16 cellular contexts compared by ENCODE assay signal in the genomic region with DNA sequence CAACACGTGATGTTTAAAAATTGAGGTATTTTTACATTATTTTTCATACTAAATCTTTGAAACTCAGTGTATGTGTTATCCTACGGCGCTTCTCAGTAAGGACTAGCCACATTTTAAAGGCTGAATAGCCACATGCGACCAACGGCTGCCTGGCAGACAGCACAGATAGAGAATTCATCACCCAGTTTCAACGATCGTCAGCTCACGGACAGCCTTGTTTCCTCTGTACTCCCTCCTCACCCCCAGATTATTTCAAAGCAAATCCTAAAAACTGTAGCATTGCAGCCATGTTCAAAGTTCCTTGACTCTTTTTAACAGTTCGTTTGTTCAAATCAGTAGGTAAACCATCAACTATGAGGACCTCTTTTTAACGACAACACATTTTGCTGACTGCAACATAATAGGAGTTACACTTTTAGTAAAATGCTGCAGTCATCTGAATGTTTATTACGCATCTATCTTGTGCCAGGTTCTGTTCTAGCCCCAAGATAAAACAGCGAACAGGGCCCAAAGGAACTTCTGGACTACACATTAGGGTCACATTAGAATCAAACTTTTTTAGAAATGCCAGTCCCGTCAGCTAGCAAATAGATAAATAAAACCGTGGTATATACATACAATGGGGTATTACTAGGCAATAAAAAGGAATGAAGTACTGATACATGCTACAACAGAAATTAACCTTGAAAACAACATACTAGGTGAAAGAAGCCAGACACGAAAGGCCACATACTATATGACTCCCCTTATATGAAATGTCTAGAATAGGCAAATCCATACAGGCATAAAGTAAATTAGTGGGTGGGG.
"Had no signal": no experiment of that assay in that cellular context is flagged by ENCODE, and none has a peak within 500 bp of the region (broad histone marks: within the 10 kb centered on the region; RNA-seq: fewer than 3 reads in every experiment).

No MANE protein-coding gene starts in this region.

- H3K27me3 ChIP-seq: esophagus squamous epithelium, right atrium auricular region, transverse colon, vagina had no signal

- H3K4me2 ChIP-seq: neural progenitor cell had no signal

- H3K27ac Mint-ChIP-seq: activated naive CD8-positive, alpha-beta T cell; naive thymus-derived CD4-positive, alpha-beta T cell; neural progenitor cell; stimulated activated naive CD8-positive, alpha-beta T cell treated with anti-CD3 and anti-CD28 coated beads, Interleukin-15, Interleukin-2, amounts not matched to agents 100 ng/mL and 50 ng/mL, for 24 hours had no signal

- H3K27ac ChIP-seq: esophagus squamous epithelium, neural progenitor cell, prostate gland, right atrium auricular region, transverse colon, vagina had no signal

- FAIRE-seq: endothelial cell of umbilical vein had no signal

- H3K9me3 ChIP-seq: esophagus squamous epithelium, prostate gland, right atrium auricular region, transverse colon, vagina had no signal

- H3K9ac ChIP-seq: neural progenitor cell had no signal

- H3K4me1 ChIP-seq: prostate gland had no signal

- ATAC-seq: left ventricle myocardium superior; naive thymus-derived CD4-positive, alpha-beta T cell had no signal

- H3K4me3 Mint-ChIP-seq: activated naive CD8-positive, alpha-beta T cell; naive thymus-derived CD4-positive, alpha-beta T cell; neural progenitor cell; stimulated activated naive CD8-positive, alpha-beta T cell treated with anti-CD3 and anti-CD28 coated beads, Interleukin-15, Interleukin-2, amounts not matched to agents 100 ng/mL and 50 ng/mL, for 24 hours had no signal

- H3K36me3 ChIP-seq: esophagus squamous epithelium, neural progenitor cell, prostate gland, right atrium auricular region, transverse colon, vagina had no signal

- H3K4me3 ChIP-seq: esophagus squamous epithelium, neural progenitor cell, prostate gland, right atrium auricular region, transverse colon, vagina had no signal

- H2AFZ ChIP-seq: neural progenitor cell had no signal

- DNase-seq: activated CD4-positive, alpha-beta T cell treated with anti-CD3 and anti-CD28 coated beads for 1 hour; activated CD8-positive, alpha-beta memory T cell treated with anti-CD3 and anti-CD28 coated beads for 24 hours; activated gamma-delta T cell; dermis blood vessel endothelial cell; effector memory CD4-positive, alpha-beta T cell; esophagus squamous epithelium; left ventricle myocardium superior; naive thymus-derived CD4-positive, alpha-beta T cell; transverse colon had no signal

- H3K9me3 Mint-ChIP-seq: naive thymus-derived CD4-positive, alpha-beta T cell; neural progenitor cell; stimulated activated naive CD8-positive, alpha-beta T cell treated with anti-CD3 and anti-CD28 coated beads, Interleukin-15, Interleukin-2, amounts not matched to agents 100 ng/mL and 50 ng/mL, for 24 hours had no signal

- H3K27me3 Mint-ChIP-seq: activated naive CD8-positive, alpha-beta T cell; naive thymus-derived CD4-positive, alpha-beta T cell; stimulated activated naive CD8-positive, alpha-beta T cell treated with anti-CD3 and anti-CD28 coated beads, Interleukin-15, Interleukin-2, amounts not matched to agents 100 ng/mL and 50 ng/mL, for 24 hours had no signal
